ENCODE assay signal across 19 cellular contexts in the genomic region with DNA sequence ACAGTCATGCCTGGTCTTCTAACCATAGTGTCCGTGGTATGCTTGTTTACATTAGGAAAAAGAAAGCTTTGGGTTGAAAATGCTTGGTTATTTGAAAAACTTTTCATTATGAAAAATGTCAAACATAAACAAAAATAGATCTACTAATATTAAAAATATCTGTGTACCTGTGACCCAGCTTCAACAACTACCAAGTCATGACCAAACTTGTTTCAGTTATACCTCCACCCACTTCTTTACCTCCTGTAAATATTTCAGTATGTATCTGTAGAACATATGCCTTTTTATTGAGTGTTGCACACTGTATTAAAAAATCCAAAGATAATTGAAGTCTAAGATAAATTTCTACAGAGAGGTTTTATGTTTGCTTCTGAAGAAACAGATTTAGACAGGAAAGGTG.
"Had no signal": no experiment of that assay in that cellular context is flagged by ENCODE, and none has a peak within 500 bp of the region (broad histone marks: within the 10 kb centered on the region; RNA-seq: fewer than 3 reads in every experiment).

No MANE protein-coding gene starts in this region.

- DNase-seq: KBM-7, MG63, NCI-H1092, NCI-H1436, NCI-H187, NCI-H2029, NCI-H2081 treated with DMSO at 0.1 percent for 48 hours, NCI-H2171, NCI-H226, NCI-H446, NCI-H510A, NCI-H524 treated with DMSO at 0.1 percent for 48 hours, NCI-H69, NCI-H774, SHP77 treated with DMSO at 0.1 percent for 48 hours, SJCRH30, SW 1271, T-cell had no signal

- H3K36me3 ChIP-seq: MG63, SJCRH30 had no signal

- H3K36me3 Mint-ChIP-seq: T-cell had no signal

- H3K27ac ChIP-seq: RWPE1, SJCRH30 had no signal

- H3K27ac Mint-ChIP-seq: T-cell had no signal

- H3K4me3 ChIP-seq: MG63, SJCRH30 had no signal

- H3K9me3 ChIP-seq: MG63, SJCRH30 had no signal

- H3K27me3 Mint-ChIP-seq: T-cell had no signal

- H3K4me3 Mint-ChIP-seq: T-cell had no signal

- H3K4me1 Mint-ChIP-seq: T-cell had no signal

- H3K9me3 Mint-ChIP-seq: T-cell had no signal

- H3K27me3 ChIP-seq: MG63, SJCRH30 had no signal
